8 cellular contexts compared by ENCODE assay signal in genomic region chr2:240832205-240832727, GRCh38. TPM values are rescaled to one million over a fixed set of nuclear protein-coding genes. Genes with fewer than 3 reads are reported as not detected.
DNase-seq lines count a peak whose midpoint lies in the region; ATAC-seq and TF ChIP-seq lines count a peak whose summit lies in the region.

No MANE protein-coding gene starts in this region.

- no peak overlapping the region for H3K23ac ChIP-seq in trophoblast cell (ENCODE audit: low read length)

- H3K27me3 ChIP-seq in DND-41 (ENCODE audit: insufficient read depth, low read length, poor library complexity) (no peaks in the 10 kb centered on the region), H7 (ENCODE audit: control insufficient read depth, insufficient read depth, low read length) (peaks cover 29% of the 10 kb centered on the region), trophoblast cell (ENCODE audit: insufficient read depth, low read length) (peaks cover 15% of the 10 kb centered on the region), thoracic aorta (replicated peaks; ENCODE audit: insufficient read depth) (no peaks in the 10 kb centered on the region)

- H3K27ac Mint-ChIP-seq in activated naive CD8-positive, alpha-beta T cell treated with anti-CD3 and anti-CD28 coated beads, Interleukin-2, amount 10 ng/mL, durations not matched to agents 7 days and 5 days, result no peak overlapping the region

- no peak overlapping the region for H4K91ac ChIP-seq in trophoblast cell (ENCODE audit: low read depth, low read length)

- ATAC-seq in DND-41 (ENCODE audit: insufficient read depth, low read depth) (no peak), Right ventricle myocardium superior (ENCODE audit: poor library complexity) (peak; percentile 83), thoracic aorta (ENCODE audit: insufficient number of reproducible peaks, low FRiP score, low read depth) (peak; percentile 59)
- ATAC-seq in activated naive CD8-positive, alpha-beta T cell treated with anti-CD3 and anti-CD28 coated beads, Interleukin-2, amount 10 ng/mL, durations not matched to agents 7 days and 5 days (ENCODE audit: low read depth), result peak; percentile 91

- no peak overlapping the region for H3K18ac ChIP-seq in trophoblast cell (ENCODE audit: low read length)

- no peaks in the 10 kb centered on the region for H3K4me1 ChIP-seq in DND-41 (ENCODE audit: insufficient read depth, low read length)
- peaks cover 1 to 3% of the 10 kb centered on the region in 2 experiments for H3K4me1 ChIP-seq in trophoblast cell (ENCODE audit: control insufficient read depth in 1 of 2, insufficient read depth in 2 of 2, low read length in 2 of 2)
- peaks cover 4 to 17% of the 10 kb centered on the region in 2 donors for H3K4me1 ChIP-seq in thoracic aorta (ENCODE audit: control insufficient read depth in 1 of 2, low read depth in 2 of 2)

- H2BK5ac ChIP-seq in trophoblast cell (ENCODE audit: low read depth, low read length, poor library complexity), result no peak overlapping the region

- intact Hi-C loops in Right ventricle myocardium superior (cut with DNase I), result no loop called here

- H3K4ac ChIP-seq in trophoblast cell (ENCODE audit: low read depth, low read length), result no peak overlapping the region

- H3K4me1 Mint-ChIP-seq in activated naive CD8-positive, alpha-beta T cell treated with anti-CD3 and anti-CD28 coated beads, Interleukin-2, amount 10 ng/mL, durations not matched to agents 7 days and 5 days, result peaks cover 2% of the 10 kb centered on the region

- no peak overlapping the region for H2BK120ac ChIP-seq in trophoblast cell (ENCODE audit: insufficient read depth, low read length, poor library complexity)

- no peaks in the 10 kb centered on the region for H3K79me1 ChIP-seq in trophoblast cell (ENCODE audit: low read length)

- H3K9ac ChIP-seq in DND-41 (ENCODE audit: low read depth, low read length) (no peak overlapping the region), trophoblast cell (ENCODE audit: low read length) (no peak overlapping the region)

- H3K36me3 ChIP-seq in DND-41 (ENCODE audit: insufficient read depth, low read length) (no peaks in the 10 kb centered on the region), H7 (replicated peaks; ENCODE audit: control insufficient read depth, insufficient read depth, low read length) (no peaks in the 10 kb centered on the region), trophoblast cell (ENCODE audit: control insufficient read depth in 1 of 2, insufficient read depth in 2 of 2, low read length in 2 of 2) (no peaks in the 10 kb centered on the region), thoracic aorta (no peaks in the 10 kb centered on the region)

- no CpG with 5 or more reads among the region's 54 CpGs for WGBS in trophoblast cell (ENCODE audit: extremely low coverage, insufficient coverage, insufficient read length)

- H3K9me3 ChIP-seq in DND-41 (ENCODE audit: insufficient read depth, low read length, severe bottlenecking), result no peaks in the 10 kb centered on the region
- H3K9me3 ChIP-seq in trophoblast cell (ENCODE audit: insufficient read depth, low read depth, low read length), result peaks cover 4% of the 10 kb centered on the region
- no peaks in the 10 kb centered on the region for H3K9me3 ChIP-seq in thoracic aorta

- H3K4me3 Mint-ChIP-seq in activated naive CD8-positive, alpha-beta T cell treated with anti-CD3 and anti-CD28 coated beads, Interleukin-2, amount 10 ng/mL, durations not matched to agents 7 days and 5 days, result no peak overlapping the region

- H3K9me3 Mint-ChIP-seq in activated naive CD8-positive, alpha-beta T cell treated with anti-CD3 and anti-CD28 coated beads, Interleukin-2, amount 10 ng/mL, durations not matched to agents 7 days and 5 days, result no peaks in the 10 kb centered on the region

- DNase-seq in DND-41, result peak; percentile 12
- peak; percentile 100 for DNase-seq in H7
- DNase-seq in NAMALWA (ENCODE audit: low spot score), result peak; percentile 96
- DNase-seq in SW 1271 (lab: John Stamatoyannopoulos, UW), result peak; percentile 66 to 82
- peak; percentile 99 for DNase-seq in activated naive CD8-positive, alpha-beta T cell treated with anti-CD3 and anti-CD28 coated beads, Interleukin-2, amount 10 ng/mL, durations not matched to agents 7 days and 5 days
- DNase-seq in Right ventricle myocardium superior, result peak; percentile 93
- DNase-seq in trophoblast cell, result peak; percentile 55 to 59
- DNase-seq in thoracic aorta (ENCODE audit: low spot score), result peak; percentile 37

- TF ChIP-seq CTCF in DND-41 (IDR thresholded peaks at IDR 0.05; ENCODE audit: borderline replicate concordance, extremely low read depth, low read length, poor library complexity, severe bottlenecking), result no peak
- no peak for TF ChIP-seq CTCF in thoracic aorta (IDR thresholded peaks at IDR 0.05)

- POLR2A ChIA-PET in activated naive CD8-positive, alpha-beta T cell treated with anti-CD3 and anti-CD28 coated beads, Interleukin-2, amount 10 ng/mL, durations not matched to agents 7 days and 5 days (lab: Charles Lee), result interaction anchor here (1.0 kb wide), 1 partner anchor 272 kb away, joined by 3 read pairs; no protein-coding TSS in a partner anchor

- no peak overlapping the region for H2AK5ac ChIP-seq in trophoblast cell (ENCODE audit: low read length)

- peaks cover 25% of the 10 kb centered on the region for H3K27me3 Mint-ChIP-seq in activated naive CD8-positive, alpha-beta T cell treated with anti-CD3 and anti-CD28 coated beads, Interleukin-2, amount 10 ng/mL, durations not matched to agents 7 days and 5 days

- no peaks in the 10 kb centered on the region; the same call in 1 of the 2 replicates for H4K20me1 ChIP-seq in DND-41 (ENCODE audit: insufficient read depth, low read length)

- H3K79me2 ChIP-seq in DND-41 (ENCODE audit: insufficient read depth, low read length) (no peaks in the 10 kb centered on the region), trophoblast cell (ENCODE audit: control insufficient read depth, insufficient read depth, low read length, poor library complexity) (no peaks in the 10 kb centered on the region)

- no peak overlapping the region for H3K27ac ChIP-seq in DND-41 (ENCODE audit: low read length)
- no peak overlapping the region for H3K27ac ChIP-seq in trophoblast cell (ENCODE audit: low read depth, low read length)
- H3K27ac ChIP-seq in thoracic aorta, result no peak overlapping the region

- H4K8ac ChIP-seq in trophoblast cell (ENCODE audit: low read depth, low read length), result no peak overlapping the region

- H2AFZ ChIP-seq in DND-41 (ENCODE audit: low read depth, low read length) (no peak overlapping the region), trophoblast cell (ENCODE audit: insufficient read depth, low read length, poor library complexity) (no peak overlapping the region)

- no peak overlapping the region for H3K4me3 ChIP-seq in DND-41 (ENCODE audit: low read depth in 1 of 2, low read length in 2 of 2)
- peak overlapping the region; percentile 46 for H3K4me3 ChIP-seq in H7 (ENCODE audit: insufficient read depth, low read depth, low read length)
- H3K4me3 ChIP-seq in trophoblast cell (ENCODE audit: low read depth, low read length), result no peak overlapping the region
- H3K4me3 ChIP-seq in thoracic aorta, result peak overlapping the region; percentile 59

- no peak overlapping the region for H3K4me2 ChIP-seq in DND-41 (ENCODE audit: insufficient read depth, low read length)
- H3K4me2 ChIP-seq in trophoblast cell (ENCODE audit: low read length), result no peak overlapping the region

- no peak overlapping the region for H2BK12ac ChIP-seq in trophoblast cell (ENCODE audit: low read length)

- no peak overlapping the region for H4K12ac ChIP-seq in trophoblast cell (ENCODE audit: low read depth, low read length)

- no peak overlapping the region for H3K14ac ChIP-seq in trophoblast cell (ENCODE audit: low read length)

- no peaks in the 10 kb centered on the region for H3K36me3 Mint-ChIP-seq in activated naive CD8-positive, alpha-beta T cell treated with anti-CD3 and anti-CD28 coated beads, Interleukin-2, amount 10 ng/mL, durations not matched to agents 7 days and 5 days

RNA-seq across cellular contexts. Expression of gene KIF1A, which starts 12.2 kb away (rescaled TPM):
- 46.8 and 51.6 TPM in 2 replicates for total RNA-seq in H7 (2014; rRNA removed; shearing (Covaris generic))
- 1 to 10 TPM; 2.0 to 2.3 TPM for total RNA-seq in activated naive CD8-positive, alpha-beta T cell treated with anti-CD3 and anti-CD28 coated beads, Interleukin-2, amount 10 ng/mL, durations not matched to agents 7 days and 5 days
- total RNA-seq in Right ventricle myocardium superior (0.65 TPM), thoracic aorta (under 1 TPM in 1 of 2 donors, not detected in 1; 0.92 TPM)
- polyA plus RNA-seq in trophoblast cell (2013), result 0.68 and 1.4 TPM in 2 replicates

RNA-seq across cellular contexts. Expression of gene AGXT, which starts 36.4 kb away (rescaled TPM):
- total RNA-seq in H7 (2014; rRNA removed; shearing (Covaris generic)), result not detected in 2 replicates
- total RNA-seq in activated naive CD8-positive, alpha-beta T cell treated with anti-CD3 and anti-CD28 coated beads, Interleukin-2, amount 10 ng/mL, durations not matched to agents 7 days and 5 days, result not detected
- total RNA-seq in Right ventricle myocardium superior (not detected), thoracic aorta (not detected)
- not detected in 2 replicates for polyA plus RNA-seq in trophoblast cell (2013)

Comparison
In these comparisons a context has a peak if more than half of its experiments do, and no peak if none do; other contexts are left out.
1. DNase-seq: peak in every context shown above with its lines; median percentile 100 in H7; 99 in activated naive CD8-positive, alpha-beta T cell treated with anti-CD3 and anti-CD28 coated beads, Interleukin-2, amount 10 ng/mL, durations not matched to agents 7 days and 5 days; 96 in NAMALWA; 93 in Right ventricle myocardium superior; 74 in SW 1271; 57 in trophoblast cell; 37 in thoracic aorta; 12 in DND-41.
2. H3K4me3 ChIP-seq: peak in H7 (single experiment) and thoracic aorta (single experiment); none in DND-41 (0 of 2) and trophoblast cell (single experiment).
3. RNA of gene KIF1A, which starts 12.2 kb away (total RNA-seq): 46.8 to 51.6 TPM in H7; 2.0 to 2.3 TPM in activated naive CD8-positive, alpha-beta T cell treated with anti-CD3 and anti-CD28 coated beads, Interleukin-2, amount 10 ng/mL, durations not matched to agents 7 days and 5 days, 0.92 TPM in thoracic aorta and 0.65 TPM in Right ventricle myocardium superior (single experiment); every median in the first group is over 10 times any median in the second.